ENCODE assay signal across 23 cellular contexts in genomic region chr20:37841991-37842390, GRCh38.
"Had no signal": no experiment of that assay in that cellular context is flagged by ENCODE, and none has a peak within 500 bp of the region (broad histone marks: within the 10 kb centered on the region; RNA-seq: fewer than 3 reads in every experiment).

No MANE protein-coding gene starts in this region.

- H3K27me3 Mint-ChIP-seq: activated CD4-positive, alpha-beta T cell treated with anti-CD3 and anti-CD28 coated beads, Interleukin-2, amount 10 ng/mL, durations not matched to agents 24 days and 14 days; activated CD8-positive, alpha-beta T cell treated with anti-CD3 and anti-CD28 coated beads for 36 hours; activated naive CD4-positive, alpha-beta T cell treated with anti-CD3 and anti-CD28 coated beads, Interleukin-2, amount 10 ng/mL, durations not matched to agents 7 days and 5 days; activated naive CD8-positive, alpha-beta T cell treated with anti-CD3 and anti-CD28 coated beads, Interleukin-2, amount 50 U/mL, for 24 hours had no signal

- H3K27ac ChIP-seq: brain microvascular endothelial cell, colonic mucosa, spleen, tibial nerve, vagina had no signal

- H3K27me3 ChIP-seq: brain microvascular endothelial cell, colonic mucosa, spleen, tibial nerve, vagina had no signal

- H3K4me3 Mint-ChIP-seq: activated CD4-positive, alpha-beta T cell treated with anti-CD3 and anti-CD28 coated beads, Interleukin-2, amount 10 ng/mL, durations not matched to agents 24 days and 14 days; activated CD8-positive, alpha-beta T cell treated with anti-CD3 and anti-CD28 coated beads for 36 hours; activated naive CD4-positive, alpha-beta T cell treated with anti-CD3 and anti-CD28 coated beads, Interleukin-2, amount 10 ng/mL, durations not matched to agents 7 days and 5 days; activated naive CD8-positive, alpha-beta T cell treated with anti-CD3 and anti-CD28 coated beads, Interleukin-2, amount 50 U/mL, for 24 hours; activated T-cell treated with anti-CD3 and anti-CD28 coated beads, Interleukin-2, amount 50 U/mL, for 4 hours; natural killer cell had no signal

- ATAC-seq: activated CD8-positive, alpha-beta T cell treated with anti-CD3 and anti-CD28 coated beads for 36 hours; activated naive CD8-positive, alpha-beta T cell treated with anti-CD3 and anti-CD28 coated beads, Interleukin-2, amount 50 U/mL, for 24 hours; activated T-cell treated with anti-CD3 and anti-CD28 coated beads, Interleukin-2, amount 50 U/mL, for 4 hours; natural killer cell; stimulated activated naive CD8-positive, alpha-beta T cell treated with anti-CD3 and anti-CD28 coated beads, Interleukin-15, Interleukin-2, amounts not matched to agents 100 U/mL and 50 U/mL, for 24 hours had no signal

- H3K4me1 ChIP-seq: colonic mucosa, tibial nerve, vagina had no signal

- H3K4me3 ChIP-seq: colonic mucosa, spleen, tibial nerve, vagina had no signal

- H3K27ac Mint-ChIP-seq: activated CD4-positive, alpha-beta T cell treated with anti-CD3 and anti-CD28 coated beads, Interleukin-2, amount 10 ng/mL, durations not matched to agents 24 days and 14 days; activated CD8-positive, alpha-beta T cell treated with anti-CD3 and anti-CD28 coated beads for 36 hours; activated naive CD4-positive, alpha-beta T cell treated with anti-CD3 and anti-CD28 coated beads, Interleukin-2, amount 10 ng/mL, durations not matched to agents 7 days and 5 days; activated naive CD8-positive, alpha-beta T cell treated with anti-CD3 and anti-CD28 coated beads, Interleukin-2, amount 50 U/mL, for 24 hours; natural killer cell had no signal

- H3K9me3 ChIP-seq: colonic mucosa, spleen, tibial nerve, vagina had no signal

- DNase-seq: activated CD4-positive, alpha-beta T cell treated with anti-CD3 and anti-CD28 coated beads, Interleukin-2, amount 10 ng/mL, durations not matched to agents 24 days and 14 days; activated CD8-positive, alpha-beta T cell treated with anti-CD3 and anti-CD28 coated beads for 36 hours; activated effector memory CD4-positive, alpha-beta T cell treated with Interleukin-2 at 50 U/mL for 16 hours; activated naive CD4-positive, alpha-beta T cell treated with anti-CD3 and anti-CD28 coated beads, Interleukin-2, amount 10 ng/mL, durations not matched to agents 7 days and 5 days; activated naive CD8-positive, alpha-beta T cell treated with anti-CD3 and anti-CD28 coated beads, Interleukin-2, amount 50 U/mL, for 24 hours; activated T-cell treated with anti-CD3 and anti-CD28 coated beads, Interleukin-2, amount 50 U/mL, for 4 hours; aorta; brain microvascular endothelial cell; central memory CD4-positive, alpha-beta T cell; colonic mucosa; erythroblast; foreskin melanocyte; kidney glomerular epithelial cell; natural killer cell; occipital lobe; retina; spleen; stimulated activated CD8-positive, alpha-beta memory T cell treated with anti-CD3 and anti-CD28 coated beads, Interleukin-4, amount 100 ng/mL, for 48 hours; stimulated activated naive CD8-positive, alpha-beta T cell treated with anti-CD3 and anti-CD28 coated beads, Interleukin-15, Interleukin-2, amounts not matched to agents 100 U/mL and 50 U/mL, for 24 hours; substantia nigra; T1000 had no signal

- H3K4me1 Mint-ChIP-seq: activated CD4-positive, alpha-beta T cell treated with anti-CD3 and anti-CD28 coated beads, Interleukin-2, amount 10 ng/mL, durations not matched to agents 24 days and 14 days; activated naive CD4-positive, alpha-beta T cell treated with anti-CD3 and anti-CD28 coated beads, Interleukin-2, amount 10 ng/mL, durations not matched to agents 7 days and 5 days; activated naive CD8-positive, alpha-beta T cell treated with anti-CD3 and anti-CD28 coated beads, Interleukin-2, amount 50 U/mL, for 24 hours had no signal

- H3K36me3 ChIP-seq: colonic mucosa had no signal

- H3K9me3 Mint-ChIP-seq: activated CD4-positive, alpha-beta T cell treated with anti-CD3 and anti-CD28 coated beads, Interleukin-2, amount 10 ng/mL, durations not matched to agents 24 days and 14 days; activated CD8-positive, alpha-beta T cell treated with anti-CD3 and anti-CD28 coated beads for 36 hours; activated naive CD4-positive, alpha-beta T cell treated with anti-CD3 and anti-CD28 coated beads, Interleukin-2, amount 10 ng/mL, durations not matched to agents 7 days and 5 days; activated naive CD8-positive, alpha-beta T cell treated with anti-CD3 and anti-CD28 coated beads, Interleukin-2, amount 50 U/mL, for 24 hours; activated T-cell treated with anti-CD3 and anti-CD28 coated beads, Interleukin-2, amount 50 U/mL, for 4 hours; natural killer cell had no signal
